12 cellular contexts compared by ENCODE assay signal in genomic region chr2:150097891-150098595, GRCh38.
DNase-seq lines count a peak whose midpoint lies in the region; TF ChIP-seq lines count a peak whose summit lies in the region.
"Had no signal": no experiment of that assay in that cellular context is flagged by ENCODE, and none has a peak within 500 bp of the region (broad histone marks: within the 10 kb centered on the region; RNA-seq: fewer than 3 reads in every experiment).

No MANE protein-coding gene starts in this region.

- POLR2A ChIA-PET in HEK293T (lab: Yijun Ruan, JAX), result no interaction called here

- H3K79me2 ChIP-seq in OCI-LY3 (ENCODE audit: low read length), result no peaks in the 10 kb centered on the region

- H3K4me1 ChIP-seq in OCI-LY3 (ENCODE audit: low read length), result no peaks in the 10 kb centered on the region

- TF ChIP-seq CTCF in OCI-LY3 (IDR thresholded peaks at IDR 0.05; ENCODE audit: low read depth, low read length) (peak; percentile 17; the same call in 1 of the 2 replicates), epithelial cell of esophagus (IDR thresholded peaks at IDR 0.05; ENCODE audit: insufficient read depth, low read depth, low read length, missing control alignments) (peak; percentile 58)

- H3K4me2 ChIP-seq in OCI-LY3 (ENCODE audit: low read length), result no peak overlapping the region

- no peaks in the 10 kb centered on the region for H3K27me3 ChIP-seq in OCI-LY3 (ENCODE audit: low read depth, low read length)

- no peak overlapping the region for H3K9ac ChIP-seq in OCI-LY3 (ENCODE audit: low read length)

- no peaks in the 10 kb centered on the region for H4K20me1 ChIP-seq in OCI-LY3 (ENCODE audit: insufficient read depth, low read length)

- no peak overlapping the region for H2AFZ ChIP-seq in OCI-LY3 (ENCODE audit: low read depth, low read length)

- no peak overlapping the region for H3K27ac ChIP-seq in OCI-LY3 (ENCODE audit: low read length)

- DNase-seq in ELR (ENCODE audit: low read depth) (peak; percentile 40), epithelial cell of esophagus (ENCODE audit: low read depth) (peak; percentile 85), non-pigmented ciliary epithelial cell (ENCODE audit: low read depth) (peak; percentile 18), NCI-H2227 (lab: John Stamatoyannopoulos, UW; ENCODE audit: unreplicated experiment) (no peak), RPMI8226 (no peak), AML-193 (lab: John Stamatoyannopoulos, UW) (no peak), HEK293T (ENCODE audit: extremely low spot score) (no peak)
- DNase-seq: activated CD8-positive, alpha-beta memory T cell treated with anti-CD3 and anti-CD28 coated beads for 24 hours; anterior cingulate cortex; NCI-H2107; occipital lobe had no signal

- no peaks in the 10 kb centered on the region for H3K9me3 ChIP-seq in OCI-LY3 (ENCODE audit: insufficient read depth, low read length)

- no peaks in the 10 kb centered on the region for H3K36me3 ChIP-seq in OCI-LY3 (replicated peaks; ENCODE audit: low read depth, low read length)

- H3K4me3 ChIP-seq in OCI-LY3 (ENCODE audit: low read length), result no peak overlapping the region
- H3K4me3 ChIP-seq in epithelial cell of esophagus (ENCODE audit: low read length), result no peak overlapping the region

- CTCF ChIA-PET in HEK293T (lab: Yijun Ruan, JAX), result no interaction called here

TF ChIP-seq in HEK293T, 16 proteins besides CTCF, POLR2A, EP300 and RAD21:
- TF ChIP-seq ARNT (IDR thresholded peaks at IDR 0.05) (no peak), FOXM1 (IDR thresholded peaks at IDR 0.05; ENCODE audit: borderline replicate concordance) (no peak)

Comparison
In these comparisons a context has a peak if more than half of its experiments do, and no peak if none do; other contexts are left out.
1. DNase-seq: peak in ELR (single experiment), epithelial cell of esophagus (single experiment) and non-pigmented ciliary epithelial cell (single experiment); none in NCI-H2227 (single experiment), RPMI8226 (single experiment), AML-193 (0 of 2) and HEK293T (single experiment).